28 cellular contexts compared by ENCODE assay signal in genomic region chr17:82959242-82959930, GRCh38.
A peak's percentile ranks its signal among the peaks of the same experiment; 100 is the strongest.
DNase-seq lines count a peak whose midpoint lies in the region; ATAC-seq and TF ChIP-seq lines count a peak whose summit lies in the region.
"Had no signal": no experiment of that assay in that cellular context is flagged by ENCODE, and none has a peak within 500 bp of the region (broad histone marks: within the 10 kb centered on the region; RNA-seq: fewer than 3 reads in every experiment).

No MANE protein-coding gene starts in this region.

- H3K27ac ChIP-seq in coronary artery (no peak overlapping the region), neuronal stem cell (replicated peaks; ENCODE audit: low read length) (no peak overlapping the region)
- H3K27ac ChIP-seq: esophagus squamous epithelium, ovary, right atrium auricular region had no signal

- H2BK12ac ChIP-seq in neuronal stem cell (ENCODE audit: low read length), result no peak overlapping the region

- no peak overlapping the region for H4K91ac ChIP-seq in neuronal stem cell (ENCODE audit: low read depth, low read length, poor library complexity)

- peaks cover 0 to 3% of the 10 kb centered on the region in 2 donors for H3K4me1 ChIP-seq in neuronal stem cell (ENCODE audit: control insufficient read depth in 2 of 2, insufficient read depth in 1 of 2, low read depth in 1 of 2, low read length in 2 of 2)

- H3K79me1 ChIP-seq in neuronal stem cell (ENCODE audit: low read depth, low read length), result no peaks in the 10 kb centered on the region

- H3K36me3 ChIP-seq in neuronal stem cell (replicated peaks in 1 of 2; ENCODE audit: control insufficient read depth in 2 of 2, insufficient read depth in 2 of 2, low read length in 2 of 2), result peaks cover 7 to 8% of the 10 kb centered on the region in 2 donors
- H3K36me3 ChIP-seq: ovary, right atrium auricular region had no signal

- H3K18ac ChIP-seq in neuronal stem cell (ENCODE audit: low read length), result no peak overlapping the region

- no CpG with 5 or more reads among the region's 28 CpGs for WGBS in neuronal stem cell (ENCODE audit: extremely low coverage in 2 of 2, insufficient read length in 2 of 2, insufficient replicate concordance in 1 of 2), 2 donors

- H3K9me3 Mint-ChIP-seq in type B pancreatic cell, result peaks cover 12% of the 10 kb centered on the region
- H3K9me3 Mint-ChIP-seq: stimulated activated effector memory CD8-positive, alpha-beta T cell treated with anti-CD3 and anti-CD28 coated beads, Interleukin-12 subunit alpha, Interleukin-12 subunit beta, amount 100 ng/mL, for 72 hours had no signal

- DNase-seq in activated effector memory CD4-positive, alpha-beta T cell treated with anti-CD3 and anti-CD28 coated beads, Interleukin-2, amount 50 U/mL, for 16 hours, result peak; percentile 53
- no peak for DNase-seq in activated effector memory CD4-positive, alpha-beta T cell treated with Interleukin-2 at 50 U/mL for 16 hours
- DNase-seq in coronary artery (ENCODE audit: low spot score), result peak; percentile 61
- no peak for DNase-seq in neuronal stem cell (ENCODE audit: low spot score)
- DNase-seq in type B pancreatic cell (ENCODE audit: extremely low spot score, unreplicated experiment), result peak; percentile 55
- DNase-seq in UCSD-AML1 (lab: John Stamatoyannopoulos, UW; ENCODE audit: unreplicated experiment), result no peak
- DNase-seq in dermis blood vessel endothelial cell, result no peak
- DNase-seq: activated CD4-positive, alpha-beta T cell treated with anti-CD3 and anti-CD28 coated beads, Interleukin-2, amount 50 U/mL, for 4 hours; activated CD4-positive, CD25-positive, alpha-beta regulatory T cell; central memory CD4-positive, alpha-beta T cell; esophagus squamous epithelium; foreskin melanocyte; left cardiac atrium; naive B cell; NCI-H1092 treated with DMSO at 0.1 percent for 48 hours; NCI-H1930; NCI-H524 treated with DMSO at 0.1 percent for 48 hours; NK-92 treated with Interleukin-12 subunit alpha and Interleukin-12 subunit beta, amount 100 ng/mL, for 24 hours; SIG-M5; stimulated activated CD4-positive, alpha-beta T cell treated with anti-CD3 and anti-CD28 coated beads, Interleukin-4, amount 100 ng/mL, for 24 hours; SW 1271; T1000 had no signal

- H3K4me2 ChIP-seq in neuronal stem cell (ENCODE audit: insufficient read depth, low read length, poor library complexity, severe bottlenecking), result no peak overlapping the region

- H3K4me3 Mint-ChIP-seq in type B pancreatic cell, result no peak overlapping the region
- H3K4me3 Mint-ChIP-seq: mesothelial cell of epicardium; naive B cell; stimulated activated effector memory CD8-positive, alpha-beta T cell treated with anti-CD3 and anti-CD28 coated beads, Interleukin-12 subunit alpha, Interleukin-12 subunit beta, amount 100 ng/mL, for 72 hours had no signal

- no peak overlapping the region for H3K27ac Mint-ChIP-seq in type B pancreatic cell
- H3K27ac Mint-ChIP-seq: mesothelial cell of epicardium; stimulated activated effector memory CD8-positive, alpha-beta T cell treated with anti-CD3 and anti-CD28 coated beads, Interleukin-12 subunit alpha, Interleukin-12 subunit beta, amount 100 ng/mL, for 72 hours had no signal

- peaks cover 15 to 16% of the 10 kb centered on the region in 2 donors for H3K9me3 ChIP-seq in neuronal stem cell (replicated peaks in 1 of 2; ENCODE audit: control insufficient read depth in 2 of 2, insufficient read depth in 1 of 2, low read depth in 1 of 2, low read length in 2 of 2)
- H3K9me3 ChIP-seq: ovary had no signal

- no peak overlapping the region for H3K4ac ChIP-seq in neuronal stem cell (ENCODE audit: low read length)

- H3K36me3 Mint-ChIP-seq in type B pancreatic cell, result peaks cover 14% of the 10 kb centered on the region

- H2BK120ac ChIP-seq in neuronal stem cell (ENCODE audit: low read depth, low read length), result no peak overlapping the region

- H3K23ac ChIP-seq in neuronal stem cell (ENCODE audit: low read depth, low read length, poor library complexity), result peak overlapping the region; percentile 2

- H3K4me1 Mint-ChIP-seq in type B pancreatic cell (ENCODE audit: unreplicated experiment), result peaks cover 9% of the 10 kb centered on the region

- no peak overlapping the region for H3K14ac ChIP-seq in neuronal stem cell (ENCODE audit: low read length)

- no peaks in the 10 kb centered on the region for H3K27me3 Mint-ChIP-seq in type B pancreatic cell

- H3K27me3 ChIP-seq in neuronal stem cell (ENCODE audit: control insufficient read depth in 3 of 3, insufficient read depth in 3 of 3, low read depth in 1 of 3, low read length in 3 of 3), result no peaks in the 10 kb centered on the region
- H3K27me3 ChIP-seq: esophagus squamous epithelium, ovary, right atrium auricular region had no signal

- no peak overlapping the region for H2BK15ac ChIP-seq in neuronal stem cell (ENCODE audit: low read length)

- H4K8ac ChIP-seq in neuronal stem cell (ENCODE audit: low read depth, low read length), result no peak overlapping the region

- no peak overlapping the region for H2BK5ac ChIP-seq in neuronal stem cell (ENCODE audit: low read length)

- no peak overlapping the region for H2AFZ ChIP-seq in neuronal stem cell (ENCODE audit: low read length)

- TF ChIP-seq CTCF in coronary artery (IDR thresholded peaks at IDR 0.05) (no peak), type B pancreatic cell (conservative IDR thresholded peaks at IDR 0.05) (no peak)

- no peak for ATAC-seq in GM19455 (IDR thresholded peaks at IDR 0.05; ENCODE audit: unreplicated experiment)
- ATAC-seq: left cardiac atrium; Panc1; stimulated activated effector memory CD8-positive, alpha-beta T cell treated with anti-CD3 and anti-CD28 coated beads, Interleukin-12 subunit alpha, Interleukin-12 subunit beta, amount 100 ng/mL, for 72 hours had no signal

- peak overlapping the region; percentile 26 for H3K9ac ChIP-seq in neuronal stem cell (ENCODE audit: low read depth, low read length, poor library complexity)

- H3K4me3 ChIP-seq in coronary artery (no peak overlapping the region), neuronal stem cell (ENCODE audit: low read length in 2 of 2) (peak overlapping the region in 1 of 2 donors; percentile 19)
- H3K4me3 ChIP-seq: esophagus squamous epithelium, ovary, right atrium auricular region had no signal

- no peak overlapping the region for H2AK5ac ChIP-seq in neuronal stem cell (ENCODE audit: low read depth, low read length)

Comparison
In these comparisons a context has a peak if more than half of its experiments do, and no peak if none do; other contexts are left out.
1. DNase-seq: peak in activated effector memory CD4-positive, alpha-beta T cell treated with anti-CD3 and anti-CD28 coated beads, Interleukin-2, amount 50 U/mL, for 16 hours (single experiment), coronary artery (single experiment) and type B pancreatic cell (single experiment); none in activated effector memory CD4-positive, alpha-beta T cell treated with Interleukin-2 at 50 U/mL for 16 hours (single experiment), neuronal stem cell (single experiment), UCSD-AML1 (single experiment) and dermis blood vessel endothelial cell (single experiment).